Comparison of ENCODE assay signal across 34 cellular contexts in genomic region chr12:80582431-80582830, GRCh38.
DNase-seq lines count a peak whose midpoint lies in the region; ATAC-seq lines count a peak whose summit lies in the region.
"Had no signal": no experiment of that assay in that cellular context is flagged by ENCODE, and none has a peak within 500 bp of the region (broad histone marks: within the 10 kb centered on the region; RNA-seq: fewer than 3 reads in every experiment).

No MANE protein-coding gene starts in this region.

- peak; percentile 67 for DNase-seq in MG63
- peak; percentile 53 for DNase-seq in fibroblast of peridontal ligament (ENCODE audit: extremely low read depth)
- no peak for DNase-seq in activated CD4-positive, CD25-positive, alpha-beta regulatory T cell treated with anti-CD3 and anti-CD28 coated beads, Interleukin-2, amount 50 U/mL, for 72 hours
- DNase-seq in activated CD4-positive, alpha-beta memory T cell treated with anti-CD3 and anti-CD28 coated beads for 36 hours, result no peak
- DNase-seq in cardiac septum (ENCODE audit: low spot score), result no peak
- DNase-seq: activated CD4-positive, alpha-beta T cell treated with anti-CD3 and anti-CD28 coated beads, Interleukin-2, amount 50 U/mL, for 1 hour; activated effector memory CD4-positive, alpha-beta T cell treated with anti-CD3 and anti-CD28 coated beads, Interleukin-2, amount 50 U/mL, for 16 hours; activated naive CD8-positive, alpha-beta T cell treated with anti-CD3 and anti-CD28 coated beads for 36 hours; activated T-cell treated with anti-CD3 and anti-CD28 coated beads, Interleukin-2, amount 50 U/mL, for 24 hours; aorta; DMS79 treated with DMSO at 0.1 percent for 48 hours; effector CD8-positive, alpha-beta T cell; GDM1; Kasumi-1; MV-4-11; NCI-H146; NCI-H446; NCI-H774; RPMI8226; SJCRH30; stimulated activated CD4-positive, alpha-beta T cell treated with anti-CD3 and anti-CD28 coated beads, Interleukin-15, amount 100 ng/mL, for 24 hours; stimulated activated CD4-positive, alpha-beta T cell treated with anti-CD3 and anti-CD28 coated beads, Interleukin-4, amount 100 ng/mL, for 4 hours; T1000; tibial artery had no signal

- CTCF ChIA-PET in activated CD4-positive, alpha-beta memory T cell treated with anti-CD3 and anti-CD28 coated beads for 36 hours (lab: Charles Lee), result no interaction called here

- peak overlapping the region; percentile 82 for H3K9ac ChIP-seq in skeletal muscle satellite cell (ENCODE audit: low read depth, low read length)

- H3K27me3 ChIP-seq in MG63 (no peaks in the 10 kb centered on the region), skeletal muscle satellite cell (ENCODE audit: control insufficient read depth, insufficient read depth, low read length) (no peaks in the 10 kb centered on the region)
- H3K27me3 ChIP-seq: cardiac muscle cell, SJCRH30, tibial artery had no signal

- H3K4me3 ChIP-seq in MG63 (no peak overlapping the region), skeletal muscle satellite cell (ENCODE audit: low read length) (no peak overlapping the region)
- H3K4me3 ChIP-seq: cardiac muscle cell, coronary artery, GM23338, SJCRH30, tibial artery had no signal

- intact Hi-C loops in activated CD4-positive, alpha-beta memory T cell treated with anti-CD3 and anti-CD28 coated beads for 36 hours (cut with micrococcal nuclease), result no loop called here
- intact Hi-C loops in cardiac septum (cut with DNase I), result no loop called here

- H3K4me3 Mint-ChIP-seq in activated CD4-positive, alpha-beta memory T cell treated with anti-CD3 and anti-CD28 coated beads for 36 hours, result no peak overlapping the region
- H3K4me3 Mint-ChIP-seq: activated naive CD8-positive, alpha-beta T cell treated with anti-CD3 and anti-CD28 coated beads for 36 hours; activated T-cell treated with anti-CD3 and anti-CD28 coated beads, Interleukin-2, amount 50 U/mL, for 24 hours; CD14-positive monocyte; GM23338; WTC11 had no signal

- H3K36me3 ChIP-seq in MG63, result peaks cover 15% of the 10 kb centered on the region
- H3K36me3 ChIP-seq in skeletal muscle satellite cell (ENCODE audit: insufficient read depth, low read length), result no peaks in the 10 kb centered on the region
- H3K36me3 ChIP-seq: cardiac muscle cell, tibial artery had no signal

- peak; percentile 62 for ATAC-seq in GM21717 (IDR thresholded peaks at IDR 0.05; ENCODE audit: unreplicated experiment)
- ATAC-seq: GM23338, HepG2, left lobe of liver, sciatic nerve, WTC11 had no signal

- peaks cover 40% of the 10 kb centered on the region for H3K4me1 ChIP-seq in skeletal muscle satellite cell (ENCODE audit: control insufficient read depth, insufficient read depth, low read length)
- H3K4me1 ChIP-seq: tibial artery had no signal

- H3K36me3 Mint-ChIP-seq in activated CD4-positive, alpha-beta memory T cell treated with anti-CD3 and anti-CD28 coated beads for 36 hours, result no peaks in the 10 kb centered on the region
- H3K36me3 Mint-ChIP-seq: activated naive CD8-positive, alpha-beta T cell treated with anti-CD3 and anti-CD28 coated beads for 36 hours; CD14-positive monocyte; WTC11 had no signal

- POLR2A ChIA-PET in activated CD4-positive, alpha-beta memory T cell treated with anti-CD3 and anti-CD28 coated beads for 36 hours (lab: Charles Lee), result no interaction called here

- H3K27ac Mint-ChIP-seq in activated CD4-positive, alpha-beta memory T cell treated with anti-CD3 and anti-CD28 coated beads for 36 hours, result no peak overlapping the region
- H3K27ac Mint-ChIP-seq: activated naive CD8-positive, alpha-beta T cell treated with anti-CD3 and anti-CD28 coated beads for 36 hours; activated T-cell treated with anti-CD3 and anti-CD28 coated beads, Interleukin-2, amount 50 U/mL, for 24 hours; CD14-positive monocyte; GM23338; WTC11 had no signal

- peaks cover 7% of the 10 kb centered on the region for H3K9me3 Mint-ChIP-seq in activated CD4-positive, alpha-beta memory T cell treated with anti-CD3 and anti-CD28 coated beads for 36 hours
- H3K9me3 Mint-ChIP-seq: GM23338 had no signal

- H3K27me3 Mint-ChIP-seq in activated CD4-positive, alpha-beta memory T cell treated with anti-CD3 and anti-CD28 coated beads for 36 hours, result no peaks in the 10 kb centered on the region
- H3K27me3 Mint-ChIP-seq: activated naive CD8-positive, alpha-beta T cell treated with anti-CD3 and anti-CD28 coated beads for 36 hours; activated T-cell treated with anti-CD3 and anti-CD28 coated beads, Interleukin-2, amount 50 U/mL, for 24 hours had no signal

- no peak overlapping the region for H3K4me2 ChIP-seq in skeletal muscle satellite cell (ENCODE audit: low read length)
- H3K4me2 ChIP-seq: GM23338 had no signal

- H3K4me1 Mint-ChIP-seq in activated CD4-positive, alpha-beta memory T cell treated with anti-CD3 and anti-CD28 coated beads for 36 hours (ENCODE audit: low read depth), result no peaks in the 10 kb centered on the region
- H3K4me1 Mint-ChIP-seq: activated naive CD8-positive, alpha-beta T cell treated with anti-CD3 and anti-CD28 coated beads for 36 hours; CD14-positive monocyte; GM23338; WTC11 had no signal

- H3K9me3 ChIP-seq in MG63 (peaks cover 6% of the 10 kb centered on the region; the same call in 1 of the 2 replicates), skeletal muscle satellite cell (replicated peaks; ENCODE audit: low read length) (no peaks in the 10 kb centered on the region)
- H3K9me3 ChIP-seq: tibial artery had no signal

Comparison
In these comparisons a context has a peak if more than half of its experiments do, and no peak if none do; other contexts are left out.
1. DNase-seq: peak in MG63 (single experiment) and fibroblast of peridontal ligament (single experiment); none in activated CD4-positive, CD25-positive, alpha-beta regulatory T cell treated with anti-CD3 and anti-CD28 coated beads, Interleukin-2, amount 50 U/mL, for 72 hours (single experiment), activated CD4-positive, alpha-beta memory T cell treated with anti-CD3 and anti-CD28 coated beads for 36 hours (single experiment) and cardiac septum (single experiment).